Comparison of ENCODE assay signal across 15 cellular contexts in the genomic region with DNA sequence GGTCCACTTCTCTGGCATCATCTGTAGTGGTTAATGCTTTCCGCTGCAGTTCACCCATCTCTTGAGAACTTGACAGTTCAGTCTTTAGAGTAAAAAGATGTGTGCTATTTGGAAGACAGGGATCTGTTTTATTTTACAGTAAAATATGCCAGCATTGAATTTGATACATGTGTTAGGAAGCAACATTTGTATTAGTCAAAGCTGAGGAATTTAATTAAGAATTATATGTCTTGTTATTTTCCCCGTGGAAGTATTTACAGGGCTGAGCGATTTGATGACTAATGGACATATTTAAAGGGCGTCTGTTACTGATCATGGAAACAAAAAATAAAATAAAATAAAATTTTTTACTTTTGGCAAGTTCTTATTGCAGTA.
DNase-seq lines count a peak whose midpoint lies in the region; ATAC-seq and TF ChIP-seq lines count a peak whose summit lies in the region.
"Had no signal": no experiment of that assay in that cellular context is flagged by ENCODE, and none has a peak within 500 bp of the region (broad histone marks: within the 10 kb centered on the region; RNA-seq: fewer than 3 reads in every experiment).

No MANE protein-coding gene starts in this region.

- intact Hi-C loops in posterior cingulate gyrus (cut with DNase I): no loop called here

- peaks cover 26% of the 10 kb centered on the region for H3K4me1 Mint-ChIP-seq in chondrocyte (ENCODE audit: low read depth)

- ATAC-seq in HG02981 (IDR thresholded peaks at IDR 0.05; ENCODE audit: unreplicated experiment): no peak
- ATAC-seq: activated CD8-positive, alpha-beta T cell treated with anti-CD3 and anti-CD28 coated beads for 36 hours had no signal

- no peak overlapping the region for H3K4me3 Mint-ChIP-seq in chondrocyte (ENCODE audit: unreplicated experiment)
- H3K4me3 Mint-ChIP-seq: activated CD8-positive, alpha-beta T cell treated with anti-CD3 and anti-CD28 coated beads for 36 hours; activated naive CD4-positive, alpha-beta T cell treated with anti-CD3 and anti-CD28 coated beads for 36 hours had no signal

- no peaks in the 10 kb centered on the region for H3K9me3 Mint-ChIP-seq in chondrocyte (ENCODE audit: low read depth)
- H3K9me3 Mint-ChIP-seq: activated CD8-positive, alpha-beta T cell treated with anti-CD3 and anti-CD28 coated beads for 36 hours; activated naive CD4-positive, alpha-beta T cell treated with anti-CD3 and anti-CD28 coated beads for 36 hours had no signal

- TF ChIP-seq CTCF in chondrocyte (IDR thresholded peaks at IDR 0.05): no peak

- DNase-seq in A172 (ENCODE audit: low spot score): peak; percentile 60
- DNase-seq in HT-29 (ENCODE audit: low spot score): peak; percentile 34
- DNase-seq in chondrocyte (ENCODE audit: low spot score): no peak
- DNase-seq in kidney glomerular epithelial cell (lab: John Stamatoyannopoulos, UW): peak; percentile 57
- DNase-seq in posterior cingulate gyrus: no peak
- DNase-seq in NCI-H1092 treated with DMSO at 0.1 percent for 48 hours (lab: John Stamatoyannopoulos, UW): no peak
- no peak for DNase-seq in activated naive CD4-positive, alpha-beta T cell treated with anti-CD3 and anti-CD28 coated beads, Interleukin-2, amount 50 U/mL, for 16 hours
- DNase-seq: 8988T; activated CD8-positive, alpha-beta T cell treated with anti-CD3 and anti-CD28 coated beads for 36 hours; activated naive CD4-positive, alpha-beta T cell treated with anti-CD3 and anti-CD28 coated beads for 36 hours; DND-41; hypothalamus; T1000; testis had no signal

- H3K27me3 Mint-ChIP-seq in chondrocyte (ENCODE audit: low read depth): no peaks in the 10 kb centered on the region
- H3K27me3 Mint-ChIP-seq: activated CD8-positive, alpha-beta T cell treated with anti-CD3 and anti-CD28 coated beads for 36 hours had no signal

- H3K36me3 Mint-ChIP-seq in chondrocyte (ENCODE audit: low read depth): no peaks in the 10 kb centered on the region

- peak overlapping the region; percentile 0 for H3K27ac Mint-ChIP-seq in chondrocyte (ENCODE audit: unreplicated experiment)
- H3K27ac Mint-ChIP-seq: activated CD8-positive, alpha-beta T cell treated with anti-CD3 and anti-CD28 coated beads for 36 hours; activated naive CD4-positive, alpha-beta T cell treated with anti-CD3 and anti-CD28 coated beads for 36 hours had no signal

Comparison
In these comparisons a context has a peak if more than half of its experiments do, and no peak if none do; other contexts are left out.
1. DNase-seq: peak in A172 (single experiment), HT-29 (single experiment) and kidney glomerular epithelial cell (single experiment); none in chondrocyte (single experiment), posterior cingulate gyrus (0 of 10), NCI-H1092 treated with DMSO at 0.1 percent for 48 hours (single experiment) and activated naive CD4-positive, alpha-beta T cell treated with anti-CD3 and anti-CD28 coated beads, Interleukin-2, amount 50 U/mL, for 16 hours (single experiment).